In genomic region chr18:76992226-76993084, GRCh38 we compare ENCODE assay signal across 13 cellular contexts.
"Had no signal": no experiment of that assay in that cellular context is flagged by ENCODE, and none has a peak within 500 bp of the region (broad histone marks: within the 10 kb centered on the region; RNA-seq: fewer than 3 reads in every experiment).

No MANE protein-coding gene starts in this region.

- ATAC-seq: activated CD4-positive, alpha-beta T cell treated with anti-CD3 and anti-CD28 coated beads for 36 hours; activated CD8-positive, alpha-beta T cell treated with anti-CD3 and anti-CD28 coated beads for 36 hours; mucosa of descending colon; naive thymus-derived CD8-positive, alpha-beta T cell had no signal

- H3K27me3 Mint-ChIP-seq: activated CD4-positive, alpha-beta T cell treated with anti-CD3 and anti-CD28 coated beads for 36 hours; activated CD8-positive, alpha-beta T cell treated with anti-CD3 and anti-CD28 coated beads for 36 hours had no signal

- H3K4me1 ChIP-seq: upper lobe of left lung had no signal

- H3K27ac ChIP-seq: cardiac muscle cell, upper lobe of left lung had no signal

- H3K27ac Mint-ChIP-seq: activated CD4-positive, alpha-beta T cell treated with anti-CD3 and anti-CD28 coated beads for 36 hours; activated CD8-positive, alpha-beta T cell treated with anti-CD3 and anti-CD28 coated beads for 36 hours; activated naive CD4-positive, alpha-beta T cell treated with anti-CD3 and anti-CD28 coated beads, Interleukin-2, amount 10 ng/mL, durations not matched to agents 7 days and 5 days; activated T-helper 2 cell treated with anti-CD3 and anti-CD28 coated beads, Interferon-gamma antibody, Interleukin-2, Interleukin-4, amounts not matched to agents 10 μg/mL and 5 μg/mL and 100 μg/mL, durations not matched to agents 14 hours and 24 hours and 36 hours had no signal

- H3K36me3 ChIP-seq: cardiac muscle cell, upper lobe of left lung had no signal

- H3K4me3 ChIP-seq: cardiac muscle cell, mucosa of descending colon, upper lobe of left lung had no signal

- H3K9me3 ChIP-seq: mucosa of descending colon, upper lobe of left lung had no signal

- H3K27me3 ChIP-seq: cardiac muscle cell, upper lobe of left lung had no signal

- H3K4me3 Mint-ChIP-seq: activated CD4-positive, alpha-beta T cell treated with anti-CD3 and anti-CD28 coated beads for 36 hours; activated CD8-positive, alpha-beta T cell treated with anti-CD3 and anti-CD28 coated beads for 36 hours; activated naive CD4-positive, alpha-beta T cell treated with anti-CD3 and anti-CD28 coated beads, Interleukin-2, amount 10 ng/mL, durations not matched to agents 7 days and 5 days; naive thymus-derived CD8-positive, alpha-beta T cell had no signal

- DNase-seq: activated CD4-positive, alpha-beta T cell treated with anti-CD3 and anti-CD28 coated beads for 36 hours; activated CD8-positive, alpha-beta T cell treated with anti-CD3 and anti-CD28 coated beads for 36 hours; activated naive CD4-positive, alpha-beta T cell treated with anti-CD3 and anti-CD28 coated beads, Interleukin-2, amount 10 ng/mL, durations not matched to agents 7 days and 5 days; activated T-cell treated with anti-CD3 and anti-CD28 coated beads for 4 hours; effector memory CD4-positive, alpha-beta T cell; hypothalamus; mucosa of descending colon; naive thymus-derived CD8-positive, alpha-beta T cell; stimulated activated CD4-positive, alpha-beta T cell treated with anti-CD3 and anti-CD28 coated beads, Interleukin-4, amount 100 ng/mL, for 24 hours; T-helper 9 cell had no signal

- H3K4me1 Mint-ChIP-seq: activated CD4-positive, alpha-beta T cell treated with anti-CD3 and anti-CD28 coated beads for 36 hours had no signal

- H3K9me3 Mint-ChIP-seq: activated CD8-positive, alpha-beta T cell treated with anti-CD3 and anti-CD28 coated beads for 36 hours; activated naive CD4-positive, alpha-beta T cell treated with anti-CD3 and anti-CD28 coated beads, Interleukin-2, amount 10 ng/mL, durations not matched to agents 7 days and 5 days; activated T-helper 2 cell treated with anti-CD3 and anti-CD28 coated beads, Interferon-gamma antibody, Interleukin-2, Interleukin-4, amounts not matched to agents 10 μg/mL and 5 μg/mL and 100 μg/mL, durations not matched to agents 14 hours and 24 hours and 36 hours; naive thymus-derived CD8-positive, alpha-beta T cell had no signal
